In the genomic region with DNA sequence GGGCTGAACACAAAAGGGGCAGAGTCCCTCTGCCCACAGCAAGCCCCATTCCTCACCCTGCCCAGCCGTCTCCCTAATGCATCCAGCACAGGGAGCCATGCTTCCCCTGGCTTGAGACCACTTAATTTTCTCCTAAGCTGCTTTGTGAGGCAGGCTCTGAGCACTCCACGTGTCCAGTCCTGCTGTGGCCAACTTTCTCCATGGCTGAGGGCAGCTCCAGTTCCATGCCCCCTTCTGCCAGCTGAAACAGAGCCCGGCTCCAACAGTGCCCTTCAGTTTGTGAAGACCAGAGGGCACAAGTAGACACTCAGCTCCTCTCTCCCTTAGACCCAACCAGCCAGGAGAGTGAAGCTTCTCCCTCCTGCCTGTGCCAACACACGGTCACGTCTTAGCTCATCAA, we compare ENCODE assay signal across 1 cellular context.
TF ChIP-seq lines count a peak whose summit lies in the region.

No MANE protein-coding gene starts in this region.

TF ChIP-seq in IMR-90, 13 proteins besides CTCF, POLR2A, EP300 and RAD21:
- TF ChIP-seq RCOR1 (IDR thresholded peaks at IDR 0.05; ENCODE audit: insufficient replicate concordance, low read length) (no peak), MAFK (IDR thresholded peaks at IDR 0.05; ENCODE audit: low read depth, low read length) (no peak), MXI1 (IDR thresholded peaks at IDR 0.05; ENCODE audit: borderline replicate concordance, low read depth, low read length) (no peak), RFX5 (IDR thresholded peaks at IDR 0.05; ENCODE audit: low read depth, low read length) (no peak), BHLHE40 (IDR thresholded peaks at IDR 0.05; ENCODE audit: low read depth, low read length) (no peak), CEBPB (IDR thresholded peaks at IDR 0.05; ENCODE audit: low read depth, low read length) (no peak)
- TF ChIP-seq, protein P1, sequence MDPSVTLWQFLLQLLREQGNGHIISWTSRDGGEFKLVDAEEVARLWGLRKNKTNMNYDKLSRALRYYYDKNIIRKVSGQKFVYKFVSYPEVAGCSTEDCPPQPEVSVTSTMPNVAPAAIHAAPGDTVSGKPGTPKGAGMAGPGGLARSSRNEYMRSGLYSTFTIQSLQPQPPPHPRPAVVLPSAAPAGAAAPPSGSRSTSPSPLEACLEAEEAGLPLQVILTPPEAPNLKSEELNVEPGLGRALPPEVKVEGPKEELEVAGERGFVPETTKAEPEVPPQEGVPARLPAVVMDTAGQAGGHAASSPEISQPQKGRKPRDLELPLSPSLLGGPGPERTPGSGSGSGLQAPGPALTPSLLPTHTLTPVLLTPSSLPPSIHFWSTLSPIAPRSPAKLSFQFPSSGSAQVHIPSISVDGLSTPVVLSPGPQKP (IDR thresholded peaks at IDR 0.05; ENCODE audit: borderline replicate concordance, low read depth, low read length): no peak
